ENCODE assay signal across 11 cellular contexts in the genomic region with DNA sequence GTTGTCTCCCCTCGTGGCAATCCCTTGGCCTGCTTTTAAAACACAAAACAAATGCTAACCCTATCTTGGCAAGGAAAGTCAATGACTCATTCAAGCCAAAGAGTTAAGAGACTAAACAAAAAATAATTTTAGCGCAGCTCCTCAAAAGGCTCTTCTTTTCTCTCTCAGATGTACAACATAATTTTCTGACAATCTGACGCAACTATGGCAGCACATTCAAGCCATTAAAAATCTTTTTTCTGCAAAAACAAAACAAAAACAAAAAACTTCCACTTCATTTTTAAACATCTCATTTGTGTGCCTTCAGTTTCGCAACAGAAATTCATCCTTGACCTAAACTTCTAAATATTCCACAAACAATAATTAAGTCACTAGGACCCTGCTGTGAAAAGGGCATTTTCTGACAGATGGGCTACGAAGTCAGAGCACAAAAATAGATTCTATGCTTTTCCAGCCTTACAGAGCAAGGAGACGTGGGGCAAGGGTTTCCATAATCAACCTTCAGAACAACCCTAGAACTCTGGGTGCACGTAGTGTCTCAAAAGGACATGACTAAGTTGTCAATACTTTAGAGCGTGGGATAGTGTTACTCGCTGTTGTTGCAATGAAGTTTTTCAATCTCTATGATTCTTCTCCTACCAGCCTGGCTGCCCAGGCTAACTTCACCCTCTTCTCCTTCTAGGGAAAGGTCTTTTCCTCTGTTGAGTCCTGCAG.
DNase-seq lines count a peak whose midpoint lies in the region; ATAC-seq, FAIRE-seq and TF ChIP-seq lines count a peak whose summit lies in the region.
"Had no signal": no experiment of that assay in that cellular context is flagged by ENCODE, and none has a peak within 500 bp of the region (broad histone marks: within the 10 kb centered on the region; RNA-seq: fewer than 3 reads in every experiment).

No MANE protein-coding gene starts in this region.

- H3K4me1 ChIP-seq in right atrium auricular region, result peaks cover 0 to 31% of the 10 kb centered on the region in 2 donors

- peaks cover 53% of the 10 kb centered on the region for H3K4me1 Mint-ChIP-seq in T-helper 1 cell treated with Interleukin-12 subunit alpha and Interleukin-12 subunit beta and Interleukin-4 antibody, amounts not matched to agents 30 μg/mL and 1 μg/mL, for 36 hours (ENCODE audit: low read depth)

- H3K27ac ChIP-seq in right atrium auricular region, result peak overlapping the region; percentile 17 to 49

- H3K4me3 ChIP-seq in astrocyte of the cerebellum (ENCODE audit: low read depth, low read length) (no peak overlapping the region), right atrium auricular region (no peak overlapping the region)
- H3K4me3 ChIP-seq: Peyer's patch had no signal

- peaks cover 21% of the 10 kb centered on the region for H3K36me3 Mint-ChIP-seq in T-helper 1 cell treated with Interleukin-12 subunit alpha and Interleukin-12 subunit beta and Interleukin-4 antibody, amounts not matched to agents 30 μg/mL and 1 μg/mL, for 36 hours (ENCODE audit: low read depth)

- ATAC-seq in left lobe of liver, result no peak
- no peak for ATAC-seq in GM18909 (IDR thresholded peaks at IDR 0.05; ENCODE audit: poor library complexity, unreplicated experiment)
- ATAC-seq: left colon had no signal

- no peaks in the 10 kb centered on the region for H3K27me3 ChIP-seq in right atrium auricular region
- H3K27me3 ChIP-seq: Peyer's patch had no signal

- in situ Hi-C loops in astrocyte of the cerebellum (cut with HindIII; ENCODE audit: low sequenced_read_pairs), result no loop called here

- no peaks in the 10 kb centered on the region for H3K9me3 Mint-ChIP-seq in T-helper 1 cell treated with Interleukin-12 subunit alpha and Interleukin-12 subunit beta and Interleukin-4 antibody, amounts not matched to agents 30 μg/mL and 1 μg/mL, for 36 hours

- DNase-seq in T-helper 1 cell (no peak), astrocyte of the cerebellum (ENCODE audit: low read depth) (peak; percentile 84), right atrium auricular region (ENCODE audit: low spot score) (no peak), urothelium cell line (ENCODE audit: low spot score) (peak; percentile 36), SK-N-DZ (ENCODE audit: low spot score) (no peak), left lobe of liver (ENCODE audit: low spot score) (no peak)
- DNase-seq: left colon, NCI-H1092 treated with DMSO at 0.1 percent for 48 hours, Peyer's patch had no signal

- H3K36me3 ChIP-seq in right atrium auricular region, result no peaks in the 10 kb centered on the region
- H3K36me3 ChIP-seq: Peyer's patch had no signal

- H3K27me3 Mint-ChIP-seq in T-helper 1 cell treated with Interleukin-12 subunit alpha and Interleukin-12 subunit beta and Interleukin-4 antibody, amounts not matched to agents 30 μg/mL and 1 μg/mL, for 36 hours (ENCODE audit: low read depth), result no peaks in the 10 kb centered on the region

- no peaks in the 10 kb centered on the region for H3K9me3 ChIP-seq in right atrium auricular region
- H3K9me3 ChIP-seq: Peyer's patch had no signal

- H3K27ac Mint-ChIP-seq in T-helper 1 cell treated with Interleukin-12 subunit alpha and Interleukin-12 subunit beta and Interleukin-4 antibody, amounts not matched to agents 30 μg/mL and 1 μg/mL, for 36 hours, result peak overlapping the region; percentile 5

- TF ChIP-seq CTCF in astrocyte of the cerebellum (IDR thresholded peaks at IDR 0.05; ENCODE audit: low read depth, low read length, missing control alignments), result no peak
- no peak for TF ChIP-seq CTCF in right atrium auricular region (IDR thresholded peaks at IDR 0.05)

- H3K4me3 Mint-ChIP-seq in T-helper 1 cell treated with Interleukin-12 subunit alpha and Interleukin-12 subunit beta and Interleukin-4 antibody, amounts not matched to agents 30 μg/mL and 1 μg/mL, for 36 hours, result no peak overlapping the region

- no peak for FAIRE-seq in urothelium cell line (lab: Jason Lieb, UNC)

Comparison
In these comparisons a context has a peak if more than half of its experiments do, and no peak if none do; other contexts are left out.
1. DNase-seq: peak in astrocyte of the cerebellum (single experiment) and urothelium cell line (single experiment); none in T-helper 1 cell (0 of 5), right atrium auricular region (single experiment), SK-N-DZ (single experiment) and left lobe of liver (single experiment).